In the genomic region with DNA sequence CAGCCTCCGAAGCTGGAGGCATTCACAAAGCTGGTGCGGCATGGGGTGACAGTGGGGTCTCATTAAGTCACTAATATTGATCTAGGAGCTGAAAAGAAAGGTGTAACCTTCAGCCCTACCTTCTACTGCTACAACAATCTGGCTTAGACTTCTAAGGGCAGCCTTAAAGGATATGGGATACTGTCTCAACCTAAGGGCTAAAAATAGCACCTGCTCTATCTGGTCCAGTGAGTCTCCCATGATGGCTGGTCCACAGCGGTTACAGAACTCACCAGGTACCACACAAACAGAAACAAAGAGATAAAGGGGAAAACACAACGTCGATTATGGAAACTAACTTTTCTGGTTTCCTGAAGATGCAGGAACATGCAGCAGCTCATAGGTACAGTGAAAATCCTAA, we compare ENCODE assay signal across 23 cellular contexts.
"Had no signal": no experiment of that assay in that cellular context is flagged by ENCODE, and none has a peak within 500 bp of the region (broad histone marks: within the 10 kb centered on the region; RNA-seq: fewer than 3 reads in every experiment).

No MANE protein-coding gene starts in this region.

- H3K4me3 Mint-ChIP-seq: activated B cell treated with CpG ODN at 0.5 μM for 24 hours; activated CD4-positive, alpha-beta memory T cell treated with anti-CD3 and anti-CD28 coated beads for 36 hours; central memory CD8-positive, alpha-beta T cell; neural crest cell; stimulated activated naive B cell treated with anti-CD40 and anti-IgM and Interleukin-4, amounts not matched to agents 10 μg/mL and 1 μg/mL and 100 μg/mL, for 72 hours; type B pancreatic cell had no signal

- H3K4me2 ChIP-seq: smooth muscle cell had no signal

- ATAC-seq: left ventricle myocardium superior; sciatic nerve; stimulated activated naive B cell treated with anti-CD40 and anti-IgM and Interleukin-4, amounts not matched to agents 10 μg/mL and 1 μg/mL and 100 μg/mL, for 72 hours had no signal

- H3K27me3 Mint-ChIP-seq: activated B cell treated with CpG ODN at 0.5 μM for 24 hours; activated CD4-positive, alpha-beta memory T cell treated with anti-CD3 and anti-CD28 coated beads for 36 hours; central memory CD8-positive, alpha-beta T cell; stimulated activated naive B cell treated with anti-CD40 and anti-IgM and Interleukin-4, amounts not matched to agents 10 μg/mL and 1 μg/mL and 100 μg/mL, for 72 hours; type B pancreatic cell had no signal

- DNase-seq: activated B cell treated with CpG ODN at 0.5 μM for 24 hours; activated CD4-positive, alpha-beta memory T cell treated with anti-CD3 and anti-CD28 coated beads for 36 hours; activated CD4-positive, alpha-beta T cell treated with anti-CD3 and anti-CD28 coated beads for 4 hours; activated effector memory CD4-positive, alpha-beta T cell treated with anti-CD3 and anti-CD28 coated beads, Interleukin-2, amount 50 U/mL, for 16 hours; activated naive CD4-positive, alpha-beta T cell treated with anti-CD3 and anti-CD28 coated beads, Interleukin-2, amount 50 U/mL, for 16 hours; activated T-cell treated with anti-CD3 and anti-CD28 coated beads, Interleukin-2, amount 50 U/mL, for 48 hours; aorta; brain microvascular endothelial cell; effector memory CD4-positive, alpha-beta T cell; hypothalamus; left ventricle myocardium superior; occipital lobe; posterior cingulate gyrus; stimulated activated CD4-positive, alpha-beta T cell treated with anti-CD3 and anti-CD28 coated beads, Interleukin-15, amount 100 ng/mL, for 24 hours; stimulated activated naive B cell treated with anti-CD40 and anti-IgM and Interleukin-4, amounts not matched to agents 10 μg/mL and 1 μg/mL and 100 μg/mL, for 72 hours had no signal

- H3K4me1 Mint-ChIP-seq: neural crest cell had no signal

- H3K27me3 ChIP-seq: brain microvascular endothelial cell, esophagus muscularis mucosa, vagina had no signal

- H3K9me3 Mint-ChIP-seq: activated B cell treated with CpG ODN at 0.5 μM for 24 hours; activated CD4-positive, alpha-beta memory T cell treated with anti-CD3 and anti-CD28 coated beads for 36 hours; central memory CD8-positive, alpha-beta T cell; neural crest cell; stimulated activated naive B cell treated with anti-CD40 and anti-IgM and Interleukin-4, amounts not matched to agents 10 μg/mL and 1 μg/mL and 100 μg/mL, for 72 hours; type B pancreatic cell had no signal

- H3K27ac ChIP-seq: brain microvascular endothelial cell, esophagus muscularis mucosa, thoracic aorta, vagina had no signal

- H3K27ac Mint-ChIP-seq: activated B cell treated with CpG ODN at 0.5 μM for 24 hours; activated CD4-positive, alpha-beta memory T cell treated with anti-CD3 and anti-CD28 coated beads for 36 hours; stimulated activated naive B cell treated with anti-CD40 and anti-IgM and Interleukin-4, amounts not matched to agents 10 μg/mL and 1 μg/mL and 100 μg/mL, for 72 hours; type B pancreatic cell had no signal

- H3K4me3 ChIP-seq: esophagus muscularis mucosa, smooth muscle cell, thoracic aorta, vagina had no signal

- H3K9me3 ChIP-seq: esophagus muscularis mucosa, thoracic aorta, vagina had no signal
